1 cellular context compared by ENCODE assay signal in the genomic region with DNA sequence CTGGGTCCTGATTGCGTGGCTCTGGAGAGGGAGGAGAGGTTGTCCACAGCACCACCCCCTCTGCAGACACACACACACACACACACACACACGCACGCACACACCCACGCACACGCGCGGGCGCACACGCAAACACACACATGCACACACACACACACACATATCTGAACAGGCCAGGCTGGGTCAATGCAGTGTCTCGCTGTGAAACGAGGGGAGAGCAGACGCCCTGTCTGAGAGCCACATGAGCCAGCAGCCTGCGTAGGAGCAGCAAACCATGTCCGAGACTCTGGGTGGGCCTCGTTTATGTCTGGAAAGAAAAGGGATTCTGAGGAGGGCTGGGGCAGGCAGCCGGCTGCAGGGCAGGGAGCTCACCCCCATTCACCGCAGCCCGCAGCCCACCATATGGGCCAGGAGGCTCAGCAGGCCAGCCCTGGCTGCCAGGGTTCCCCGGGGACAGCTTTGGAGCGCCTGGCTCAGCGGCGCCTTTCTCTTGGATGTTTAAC.
TF ChIP-seq lines count a peak whose summit lies in the region.

No MANE protein-coding gene starts in this region.

TF ChIP-seq in H1, 55 proteins besides CTCF, POLR2A, EP300 and RAD21 (continued from another document):
- no peak for TF ChIP-seq E2F6 (IDR thresholded peaks at IDR 0.05)
- no peak for TF ChIP-seq BRCA1 (IDR thresholded peaks at IDR 0.05; ENCODE audit: low read depth, low read length)
- TF ChIP-seq SUZ12 (IDR thresholded peaks at IDR 0.05; ENCODE audit: low read length): no peak
- TF ChIP-seq SIX5 (IDR thresholded peaks at IDR 0.05; ENCODE audit: low read depth, low read length): no peak
- TF ChIP-seq GABPA (IDR thresholded peaks at IDR 0.05; ENCODE audit: borderline replicate concordance, insufficient read depth, low read length): no peak
TF ChIP-seq in H1: peak in this region for 0.
